11 cellular contexts compared by ENCODE assay signal in genomic region chr20:33826270-33826897, GRCh38. TPM values are rescaled to one million over a fixed set of nuclear protein-coding genes. Genes with fewer than 3 reads are reported as not detected.
DNase-seq lines count a peak whose midpoint lies in the region; FAIRE-seq and TF ChIP-seq lines count a peak whose summit lies in the region.
"Had no signal": no experiment of that assay in that cellular context is flagged by ENCODE, and none has a peak within 500 bp of the region (broad histone marks: within the 10 kb centered on the region; RNA-seq: fewer than 3 reads in every experiment).

No MANE protein-coding gene starts in this region.

- peaks cover 63% of the 10 kb centered on the region for H3K4me1 Mint-ChIP-seq in progenitor cell of endocrine pancreas (ENCODE audit: low read depth)

- H3K36me3 Mint-ChIP-seq in progenitor cell of endocrine pancreas (ENCODE audit: insufficient read depth), result peaks cover 3% of the 10 kb centered on the region

- no peaks in the 10 kb centered on the region for H3K9me3 Mint-ChIP-seq in progenitor cell of endocrine pancreas (ENCODE audit: low read depth)

- H3K4me3 Mint-ChIP-seq in progenitor cell of endocrine pancreas (ENCODE audit: low read depth), result no peak overlapping the region

- FAIRE-seq in H54 (lab: Jason Lieb, UNC), result no peak
- FAIRE-seq: colon had no signal

- peak overlapping the region; percentile 93 for H3K27ac Mint-ChIP-seq in progenitor cell of endocrine pancreas

- H3K27me3 Mint-ChIP-seq in progenitor cell of endocrine pancreas, result no peaks in the 10 kb centered on the region

- DNase-seq in DMS53 treated with DMSO at 0.1 percent for 48 hours (lab: John Stamatoyannopoulos, UW; ENCODE audit: unreplicated experiment) (peak; percentile 54), NCI-H82 treated with DMSO at 0.1 percent for 48 hours (lab: John Stamatoyannopoulos, UW; ENCODE audit: unreplicated experiment) (peak; percentile 26), erythroblast (lab: John Stamatoyannopoulos, UW) (peak; percentile 9 to 16), progenitor cell of endocrine pancreas (ENCODE audit: low spot score, unreplicated experiment) (no peak), H54 (ENCODE audit: insufficient read length, low spot score) (no peak), NCI-H345 (lab: John Stamatoyannopoulos, UW) (no peak), HUDEP-2 (lab: John Stamatoyannopoulos, UW; ENCODE audit: unreplicated experiment in 76 of 76) (no peak)
- DNase-seq in stimulated activated CD8-positive, alpha-beta memory T cell treated with anti-CD3 and anti-CD28 coated beads, Interleukin-4, amount 100 ng/mL, for 48 hours, result no peak
- DNase-seq: heart right ventricle, retina had no signal

- TF ChIP-seq POLR2A in erythroblast (IDR thresholded peaks at IDR 0.05; ENCODE audit: low read length) (no peak), H54 (IDR thresholded peaks at IDR 0.05; ENCODE audit: low read depth, low read length) (no peak)

- TF ChIP-seq CTCF in progenitor cell of endocrine pancreas (IDR thresholded peaks at IDR 0.05; ENCODE audit: unreplicated experiment), result no peak

RNA-seq across cellular contexts. Expression of gene CHMP4B, which starts 15.2 kb away (rescaled TPM):
- total RNA-seq in progenitor cell of endocrine pancreas, result 136 and 137 TPM in 2 replicates

Comparison
In these comparisons a context has a peak if more than half of its experiments do, and no peak if none do; other contexts are left out.
1. DNase-seq: peak in DMS53 treated with DMSO at 0.1 percent for 48 hours (single experiment), NCI-H82 treated with DMSO at 0.1 percent for 48 hours (single experiment) and erythroblast (2 of 2); none in progenitor cell of endocrine pancreas (single experiment), H54 (single experiment), NCI-H345 (single experiment), stimulated activated CD8-positive, alpha-beta memory T cell treated with anti-CD3 and anti-CD28 coated beads, Interleukin-4, amount 100 ng/mL, for 48 hours (single experiment) and HUDEP-2 (0 of 76).